ENCODE assay signal across 9 cellular contexts in genomic region chr7:27605689-27606269, GRCh38. TPM values are rescaled to one million over a fixed set of nuclear protein-coding genes. Genes with fewer than 3 reads are reported as not detected.
DNase-seq lines count a peak whose midpoint lies in the region; ATAC-seq and TF ChIP-seq lines count a peak whose summit lies in the region.
"Had no signal": no experiment of that assay in that cellular context is flagged by ENCODE, and none has a peak within 500 bp of the region (broad histone marks: within the 10 kb centered on the region; RNA-seq: fewer than 3 reads in every experiment).

No MANE protein-coding gene starts in this region.

- H3K9me3 ChIP-seq in HAP-1, result no peaks in the 10 kb centered on the region
- no peaks in the 10 kb centered on the region for H3K9me3 ChIP-seq in SK-N-SH
- no peaks in the 10 kb centered on the region for H3K9me3 ChIP-seq in aorta (ENCODE audit: control insufficient read depth, low read length)

- peaks cover 20% of the 10 kb centered on the region for H3F3A ChIP-seq in SK-N-SH (replicated peaks; ENCODE audit: insufficient read depth)

- no peak overlapping the region for H2AFZ ChIP-seq in SK-N-SH (ENCODE audit: low read depth)

- peak; percentile 65 for DNase-seq in ACHN
- peak; percentile 14 to 54 for DNase-seq in HAP-1 (ENCODE audit: low spot score in 2 of 2)
- no peak for DNase-seq in SK-N-SH
- DNase-seq in iris pigment epithelial cell (ENCODE audit: low read depth), result peak; percentile 54
- no peak for DNase-seq in aorta
- DNase-seq in NCI-H446 treated with DMSO at 0.1 percent for 48 hours (lab: John Stamatoyannopoulos, UW), result no peak
- DNase-seq: T-helper 9 cell had no signal

- H3K36me3 ChIP-seq in HAP-1 (replicated peaks) (no peaks in the 10 kb centered on the region), SK-N-SH (replicated peaks in 1 of 2; ENCODE audit: control insufficient read depth in 1 of 2, insufficient read depth in 2 of 2, low read length in 1 of 2) (peaks cover 4 to 7% of the 10 kb centered on the region in 2 experiments), aorta (ENCODE audit: control insufficient read depth in 1 of 2, insufficient read depth in 2 of 2, low read length in 1 of 2) (no peaks in the 10 kb centered on the region)

- no peaks in the 10 kb centered on the region for H3K9me2 ChIP-seq in SK-N-SH

- H3K4me1 Mint-ChIP-seq in stimulated activated memory B cell treated with anti-CD40 and anti-IgM and Interleukin-4, amounts not matched to agents 10 μg/mL and 1 μg/mL and 100 μg/mL, for 72 hours, result no peaks in the 10 kb centered on the region

- H3K27ac Mint-ChIP-seq in stimulated activated memory B cell treated with anti-CD40 and anti-IgM and Interleukin-4, amounts not matched to agents 10 μg/mL and 1 μg/mL and 100 μg/mL, for 72 hours, result no peak overlapping the region

- H3K27me3 Mint-ChIP-seq in stimulated activated memory B cell treated with anti-CD40 and anti-IgM and Interleukin-4, amounts not matched to agents 10 μg/mL and 1 μg/mL and 100 μg/mL, for 72 hours, result no peaks in the 10 kb centered on the region

- H3K79me2 ChIP-seq in SK-N-SH (ENCODE audit: insufficient read depth), result no peaks in the 10 kb centered on the region

- peaks cover 7% of the 10 kb centered on the region for H3K36me3 Mint-ChIP-seq in stimulated activated memory B cell treated with anti-CD40 and anti-IgM and Interleukin-4, amounts not matched to agents 10 μg/mL and 1 μg/mL and 100 μg/mL, for 72 hours

- H3K27ac ChIP-seq in SK-N-SH (ENCODE audit: low read depth in 2 of 2, low read length in 1 of 2) (peak overlapping the region; percentile 62 to 84), aorta (ENCODE audit: low read depth in 1 of 2, low read length in 2 of 2) (no peak overlapping the region)

- ATAC-seq in aorta (ENCODE audit: low FRiP score) (no peak), GM18858 (IDR thresholded peaks at IDR 0.05; ENCODE audit: unreplicated experiment) (no peak)
- no peak for ATAC-seq in stimulated activated memory B cell treated with anti-CD40 and anti-IgM and Interleukin-4, amounts not matched to agents 10 μg/mL and 1 μg/mL and 100 μg/mL, for 72 hours

- intact Hi-C loops in aorta (cut with DNase I), result no loop called here

- H4K20me1 ChIP-seq in SK-N-SH (ENCODE audit: insufficient read depth), result no peaks in the 10 kb centered on the region

- TF ChIP-seq EP300 in SK-N-SH (IDR thresholded peaks at IDR 0.05; ENCODE audit: borderline replicate concordance in 1 of 2, low read depth in 1 of 2, low read length in 1 of 2), result no peak

- POLR2A ChIA-PET in SK-N-SH (lab: Yijun Ruan, JAX), result no interaction called here

- peak; percentile 59 for TF ChIP-seq RAD21 in SK-N-SH (IDR thresholded peaks at IDR 0.05; ENCODE audit: low read length)

- no peak overlapping the region for H3K4me3 Mint-ChIP-seq in stimulated activated memory B cell treated with anti-CD40 and anti-IgM and Interleukin-4, amounts not matched to agents 10 μg/mL and 1 μg/mL and 100 μg/mL, for 72 hours

- H3K9me3 Mint-ChIP-seq in stimulated activated memory B cell treated with anti-CD40 and anti-IgM and Interleukin-4, amounts not matched to agents 10 μg/mL and 1 μg/mL and 100 μg/mL, for 72 hours, result no peaks in the 10 kb centered on the region

- peak overlapping the region; percentile 23; the same call in 1 of the 2 replicates for H3K9ac ChIP-seq in SK-N-SH

- 44% methylated on average over 2 of the region's 2 CpGs for WGBS in SK-N-SH (ENCODE audit: low lambda C conversion rate)
- WGBS in aorta, 2 donors, result 37 to 66% methylated on average over 2 of the region's 2 CpGs

- CTCF ChIA-PET in SK-N-SH (lab: Yijun Ruan, JAX), result interaction anchor here (0.6 to 4.2 kb wide), 29 partner anchors 9 to 1733 kb away, joined by 3 to 23 read pairs (median 5); no protein-coding TSS in a partner anchor

- TF ChIP-seq CTCF in SK-N-SH (IDR thresholded peaks at IDR 0.05), result peak; percentile 70

- H3K27me3 ChIP-seq in HAP-1 (ENCODE audit: low read depth) (no peaks in the 10 kb centered on the region), SK-N-SH (ENCODE audit: insufficient read depth) (no peaks in the 10 kb centered on the region), aorta (ENCODE audit: control insufficient read depth in 1 of 2, insufficient read depth in 2 of 2, low read length in 1 of 2) (no peaks in the 10 kb centered on the region)

- no peak overlapping the region for H3K4me3 ChIP-seq in HAP-1
- peak overlapping the region in 1 of 2 experiments; percentile 1; a peak in 1 of 4 replicates for H3K4me3 ChIP-seq in SK-N-SH (ENCODE audit: low read depth in 2 of 2, low read length in 1 of 2)
- H3K4me3 ChIP-seq in aorta (ENCODE audit: low read length in 2 of 2), result no peak overlapping the region

- in situ Hi-C loops in ACHN (cut with HindIII; ENCODE audit: low pct_ligation_motif_present, low pct_unique_long_range_greater_than_20kb, low sequenced_read_pairs) (no loop called here), HAP-1 (cut with MboI; ENCODE audit: low sequenced_read_pairs) (no loop called here)

- peak overlapping the region; percentile 33 for H3K4me2 ChIP-seq in SK-N-SH

- H3K4me1 ChIP-seq in HAP-1 (peaks cover 43% of the 10 kb centered on the region), SK-N-SH (ENCODE audit: control insufficient read depth in 1 of 2, insufficient read depth in 2 of 2, low read depth in 1 of 2, low read length in 1 of 2) (peaks cover 7 to 12% of the 10 kb centered on the region in 2 experiments; a peak in 3 of 4 replicates), aorta (ENCODE audit: control insufficient read depth in 1 of 2, insufficient read depth in 2 of 2, low read length in 2 of 2) (no peaks in the 10 kb centered on the region)

TF ChIP-seq in SK-N-SH, 30 proteins besides CTCF, POLR2A, EP300 and RAD21:
- no peak for TF ChIP-seq RFX5 (IDR thresholded peaks at IDR 0.05; ENCODE audit: low read length)
- TF ChIP-seq SMC3 (IDR thresholded peaks at IDR 0.05; ENCODE audit: low read depth, low read length), result peak; percentile 34; the same call in 1 of the 2 replicates

RNA-seq across cellular contexts. Expression of gene HIBADH, which starts 56.9 kb away (rescaled TPM):
- 71.8 and 84.6 TPM in 2 replicates for polyA plus RNA-seq in SK-N-SH (2012; rRNA removed)
- polyA plus RNA-seq in SK-N-SH (2012; cell fraction: cytosol; rRNA removed), result 101 and 119 TPM in 2 replicates
- 20.9 and 36.2 TPM in 2 replicates for polyA plus RNA-seq in SK-N-SH (2012; cell fraction: nucleus; rRNA removed)
- total RNA-seq in aorta, result 10 to 100 TPM; 22.4 to 31.0 TPM
- 10 to 100 TPM; 29.3 to 32.5 TPM for polyA plus RNA-seq in aorta

Comparison
In these comparisons a context has a peak if more than half of its experiments do, and no peak if none do; other contexts are left out.
1. DNase-seq: peak in ACHN (single experiment), HAP-1 (2 of 2) and iris pigment epithelial cell (single experiment); none in SK-N-SH (single experiment), aorta (0 of 2) and NCI-H446 treated with DMSO at 0.1 percent for 48 hours (single experiment).
2. H3K27ac ChIP-seq: peak in SK-N-SH (2 of 2); none in aorta (0 of 2).